21 cellular contexts compared by ENCODE assay signal in the genomic region with DNA sequence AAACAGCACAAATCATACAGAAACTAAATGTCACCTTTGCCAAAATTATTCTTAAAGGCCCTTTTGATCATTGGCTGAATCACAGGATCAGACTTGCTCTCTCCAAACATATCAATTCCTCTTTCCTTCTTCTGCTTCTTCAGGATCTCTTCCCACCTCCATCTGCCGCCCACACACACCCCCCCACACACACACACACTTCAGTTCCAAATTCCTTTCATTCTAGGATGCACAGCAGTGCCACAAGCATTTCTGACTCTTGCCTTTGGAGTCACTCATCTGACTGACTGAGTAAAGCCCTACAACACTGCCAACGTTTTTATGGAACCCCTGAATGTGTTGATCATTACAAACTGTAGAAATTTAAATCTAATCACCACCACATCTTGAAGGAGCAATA. TPM values are rescaled to one million over a fixed set of nuclear protein-coding genes. Genes with fewer than 3 reads are reported as not detected.
DNase-seq lines count a peak whose midpoint lies in the region; TF ChIP-seq lines count a peak whose summit lies in the region.
"Had no signal": no experiment of that assay in that cellular context is flagged by ENCODE, and none has a peak within 500 bp of the region (broad histone marks: within the 10 kb centered on the region; RNA-seq: fewer than 3 reads in every experiment).

No MANE protein-coding gene starts in this region.

- no peak overlapping the region for H3K23ac ChIP-seq in neuronal stem cell (ENCODE audit: low read depth, low read length, poor library complexity)
- H3K23ac ChIP-seq in trophoblast cell (ENCODE audit: low read length), result no peak overlapping the region

- H3K4me2 ChIP-seq in neuronal stem cell (ENCODE audit: insufficient read depth, low read length, poor library complexity, severe bottlenecking), result no peak overlapping the region
- H3K4me2 ChIP-seq in trophoblast cell (ENCODE audit: low read length), result no peak overlapping the region
- H3K4me2 ChIP-seq: BLaER1 treated with 17β-estradiol and CSF1 and Interleukin-3, amounts not matched to agents 10 nM and 100 nM had no signal

- H2BK120ac ChIP-seq in neuronal stem cell (ENCODE audit: low read depth, low read length), result no peak overlapping the region
- H2BK120ac ChIP-seq in trophoblast cell (ENCODE audit: insufficient read depth, low read length, poor library complexity), result no peak overlapping the region

- H3K14ac ChIP-seq in neuronal stem cell (ENCODE audit: low read length) (no peak overlapping the region), trophoblast cell (ENCODE audit: low read length) (no peak overlapping the region)

- H2BK5ac ChIP-seq in neuronal stem cell (ENCODE audit: low read length) (no peak overlapping the region), trophoblast cell (ENCODE audit: low read depth, low read length, poor library complexity) (no peak overlapping the region)

- H3K4me3 ChIP-seq in fibroblast of mammary gland (ENCODE audit: control insufficient read depth, low read depth, low read length) (no peak overlapping the region), neuronal stem cell (ENCODE audit: low read length in 2 of 2) (no peak overlapping the region), trophoblast cell (ENCODE audit: low read depth, low read length) (no peak overlapping the region)
- H3K4me3 ChIP-seq: BLaER1 treated with 17β-estradiol and CSF1 and Interleukin-3, amounts not matched to agents 10 nM and 100 nM; gastrocnemius medialis; mucosa of descending colon; tibial artery had no signal

- H3K4me1 ChIP-seq in neuronal stem cell (ENCODE audit: control insufficient read depth in 2 of 2, insufficient read depth in 1 of 2, low read depth in 1 of 2, low read length in 2 of 2) (peaks cover 0 to 7% of the 10 kb centered on the region in 2 donors), trophoblast cell (ENCODE audit: control insufficient read depth in 1 of 2, insufficient read depth in 2 of 2, low read length in 2 of 2) (no peaks in the 10 kb centered on the region)
- H3K4me1 ChIP-seq: BLaER1 treated with 17β-estradiol and CSF1 and Interleukin-3, amounts not matched to agents 10 nM and 100 nM; gastrocnemius medialis; tibial artery had no signal

- H3K79me1 ChIP-seq in neuronal stem cell (ENCODE audit: low read depth, low read length) (no peaks in the 10 kb centered on the region), trophoblast cell (ENCODE audit: low read length) (no peaks in the 10 kb centered on the region)

- no peaks in the 10 kb centered on the region for H3K9me3 Mint-ChIP-seq in activated T-cell treated with anti-CD3 and anti-CD28 coated beads, Interleukin-2, amount 50 U/mL, for 24 hours

- no peaks in the 10 kb centered on the region for H3K27me3 Mint-ChIP-seq in activated T-cell treated with anti-CD3 and anti-CD28 coated beads, Interleukin-2, amount 50 U/mL, for 24 hours

- H3K4me1 Mint-ChIP-seq in activated T-cell treated with anti-CD3 and anti-CD28 coated beads, Interleukin-2, amount 50 U/mL, for 24 hours (ENCODE audit: low read depth), result no peaks in the 10 kb centered on the region

- no peaks in the 10 kb centered on the region for H3K79me2 ChIP-seq in trophoblast cell (ENCODE audit: control insufficient read depth, insufficient read depth, low read length, poor library complexity)

- no peak overlapping the region for H2BK15ac ChIP-seq in neuronal stem cell (ENCODE audit: low read length)

- H3K36me3 ChIP-seq in neuronal stem cell (replicated peaks in 1 of 2; ENCODE audit: control insufficient read depth in 2 of 2, insufficient read depth in 2 of 2, low read length in 2 of 2) (no peaks in the 10 kb centered on the region), trophoblast cell (ENCODE audit: control insufficient read depth in 1 of 2, insufficient read depth in 2 of 2, low read length in 2 of 2) (no peaks in the 10 kb centered on the region)
- H3K36me3 ChIP-seq: BLaER1 treated with 17β-estradiol and CSF1 and Interleukin-3, amounts not matched to agents 10 nM and 100 nM; gastrocnemius medialis; tibial artery had no signal

- no peak overlapping the region for H2AK5ac ChIP-seq in neuronal stem cell (ENCODE audit: low read depth, low read length)
- H2AK5ac ChIP-seq in trophoblast cell (ENCODE audit: low read length), result no peak overlapping the region

- TF ChIP-seq CTCF in fibroblast of mammary gland (conservative IDR thresholded peaks at IDR 0.05; ENCODE audit: control insufficient read depth, insufficient read depth, low read depth, low read length), result no peak

- H4K91ac ChIP-seq in neuronal stem cell (ENCODE audit: low read depth, low read length, poor library complexity), result no peak overlapping the region
- H4K91ac ChIP-seq in trophoblast cell (ENCODE audit: low read depth, low read length), result no peak overlapping the region

- H3K18ac ChIP-seq in neuronal stem cell (ENCODE audit: low read length) (no peak overlapping the region), trophoblast cell (ENCODE audit: low read length) (no peak overlapping the region)

- DNase-seq in EH (ENCODE audit: low read depth), result peak; percentile 47
- DNase-seq in M059J (ENCODE audit: low read depth), result peak; percentile 11
- peak; percentile 3 for DNase-seq in fibroblast of mammary gland (ENCODE audit: low read depth)
- DNase-seq in neuronal stem cell (ENCODE audit: low spot score), result no peak
- no peak for DNase-seq in activated T-cell treated with anti-CD3 and anti-CD28 coated beads, Interleukin-2, amount 50 U/mL, for 24 hours
- DNase-seq in trophoblast cell, result no peak
- DNase-seq in SKM-1 (lab: John Stamatoyannopoulos, UW; ENCODE audit: unreplicated experiment), result no peak
- DNase-seq: activated CD4-positive, alpha-beta T cell treated with anti-CD3 and anti-CD28 coated beads, Interleukin-2, amount 50 U/mL, for 4 hours; activated CD8-positive, alpha-beta memory T cell treated with anti-CD3 and anti-CD28 coated beads, Interleukin-2, amount 50 U/mL, for 48 hours; activated effector memory CD4-positive, alpha-beta T cell treated with Interleukin-2 at 50 U/mL for 16 hours; cortex of kidney; gastrocnemius medialis; KBM-7; left ventricle myocardium superior; mucosa of descending colon; NCI-H187; small intestine; stimulated activated naive CD8-positive, alpha-beta T cell treated with anti-CD3 and anti-CD28 coated beads, Interleukin-15, Interleukin-2, amounts not matched to agents 100 U/mL and 50 U/mL, for 24 hours; T-helper 1 cell; tibial artery had no signal

- H3K36me3 Mint-ChIP-seq in activated T-cell treated with anti-CD3 and anti-CD28 coated beads, Interleukin-2, amount 50 U/mL, for 24 hours (ENCODE audit: low read depth), result no peaks in the 10 kb centered on the region

- H3K4me3 Mint-ChIP-seq in activated T-cell treated with anti-CD3 and anti-CD28 coated beads, Interleukin-2, amount 50 U/mL, for 24 hours, result no peak overlapping the region

- no peak overlapping the region for H4K8ac ChIP-seq in neuronal stem cell (ENCODE audit: low read depth, low read length)
- no peak overlapping the region for H4K8ac ChIP-seq in trophoblast cell (ENCODE audit: low read depth, low read length)

- H2BK12ac ChIP-seq in neuronal stem cell (ENCODE audit: low read length) (no peak overlapping the region), trophoblast cell (ENCODE audit: low read length) (no peak overlapping the region)

- no peak overlapping the region for H4K12ac ChIP-seq in trophoblast cell (ENCODE audit: low read depth, low read length)

- H3K9ac ChIP-seq in neuronal stem cell (ENCODE audit: low read depth, low read length, poor library complexity), result no peak overlapping the region
- H3K9ac ChIP-seq in trophoblast cell (ENCODE audit: low read length), result no peak overlapping the region
- H3K9ac ChIP-seq: BLaER1 treated with 17β-estradiol and CSF1 and Interleukin-3, amounts not matched to agents 10 nM and 100 nM had no signal

- no peak overlapping the region for H3K27ac ChIP-seq in neuronal stem cell (replicated peaks; ENCODE audit: low read length)
- no peak overlapping the region for H3K27ac ChIP-seq in trophoblast cell (ENCODE audit: low read depth, low read length)
- H3K27ac ChIP-seq: BLaER1 treated with 17β-estradiol and CSF1 and Interleukin-3, amounts not matched to agents 10 nM and 100 nM; gastrocnemius medialis; tibial artery had no signal

- H3K27me3 ChIP-seq in neuronal stem cell (ENCODE audit: control insufficient read depth in 3 of 3, insufficient read depth in 3 of 3, low read depth in 1 of 3, low read length in 3 of 3), result no peaks in the 10 kb centered on the region
- H3K27me3 ChIP-seq in trophoblast cell (ENCODE audit: insufficient read depth, low read length), result no peaks in the 10 kb centered on the region
- H3K27me3 ChIP-seq: BLaER1 treated with 17β-estradiol and CSF1 and Interleukin-3, amounts not matched to agents 10 nM and 100 nM; gastrocnemius medialis; tibial artery had no signal

- H3K4ac ChIP-seq in neuronal stem cell (ENCODE audit: low read length) (no peak overlapping the region), trophoblast cell (ENCODE audit: low read depth, low read length) (no peak overlapping the region)

- H2AFZ ChIP-seq in neuronal stem cell (ENCODE audit: low read length) (peak overlapping the region; percentile 35), trophoblast cell (ENCODE audit: insufficient read depth, low read length, poor library complexity) (no peak overlapping the region)

- no CpG with 5 or more reads among the region's 2 CpGs for WGBS in neuronal stem cell (ENCODE audit: extremely low coverage in 2 of 2, insufficient read length in 2 of 2, insufficient replicate concordance in 1 of 2), 2 donors
- WGBS in trophoblast cell (ENCODE audit: extremely low coverage, insufficient coverage, insufficient read length), result no CpG with 5 or more reads among the region's 2 CpGs

- H3K9me3 ChIP-seq in neuronal stem cell (replicated peaks in 1 of 2; ENCODE audit: control insufficient read depth in 2 of 2, insufficient read depth in 1 of 2, low read depth in 1 of 2, low read length in 2 of 2), result no peaks in the 10 kb centered on the region
- H3K9me3 ChIP-seq in trophoblast cell (ENCODE audit: insufficient read depth, low read depth, low read length), result no peaks in the 10 kb centered on the region
- H3K9me3 ChIP-seq: BLaER1 treated with 17β-estradiol and CSF1 and Interleukin-3, amounts not matched to agents 10 nM and 100 nM; gastrocnemius medialis; mucosa of descending colon; tibial artery had no signal

- H3K27ac Mint-ChIP-seq in activated T-cell treated with anti-CD3 and anti-CD28 coated beads, Interleukin-2, amount 50 U/mL, for 24 hours, result no peak overlapping the region

RNA-seq across cellular contexts. Expression of gene DNAH5, which starts 22.9 kb away (rescaled TPM):
- total RNA-seq in M059J (2014; rRNA removed; shearing (Covaris generic)), result 2.2 and 3.0 TPM in 2 replicates
- 0.84 TPM for polyA plus RNA-seq in neuronal stem cell (2013, experiment 1 of 2)
- 0.83 TPM for polyA plus RNA-seq in neuronal stem cell (2013, experiment 2 of 2)
- polyA plus RNA-seq in trophoblast cell (2013), result 0.56 and 0.61 TPM in 2 replicates

Comparison
In these comparisons a context has a peak if more than half of its experiments do, and no peak if none do; other contexts are left out.
1. DNase-seq: peak in EH (single experiment), M059J (single experiment) and fibroblast of mammary gland (single experiment); none in neuronal stem cell (single experiment), activated T-cell treated with anti-CD3 and anti-CD28 coated beads, Interleukin-2, amount 50 U/mL, for 24 hours (single experiment), trophoblast cell (0 of 2) and SKM-1 (single experiment).